1 cellular context compared by ENCODE assay signal in genomic region chr1:199336745-199337640, GRCh38.
TF ChIP-seq lines count a peak whose summit lies in the region.

No MANE protein-coding gene starts in this region.

TF ChIP-seq in HCT116, 20 proteins besides CTCF, POLR2A, EP300 and RAD21 (continued from another document):
- TF ChIP-seq REST (IDR thresholded peaks at IDR 0.05; ENCODE audit: low read depth) (no peak), SIN3A (IDR thresholded peaks at IDR 0.05; ENCODE audit: low read depth) (no peak), JUND (IDR thresholded peaks at IDR 0.05) (no peak)
